Comparison of ENCODE assay signal across 1 cellular context in genomic region chr13:46172531-46172991, GRCh38.
TF ChIP-seq lines count a peak whose summit lies in the region.

No MANE protein-coding gene starts in this region.

TF ChIP-seq in HepG2, 621 proteins besides CTCF, POLR2A, EP300 and RAD21 (continued from another document):
- TF ChIP-seq ZFP36 (IDR thresholded peaks at IDR 0.05; ENCODE audit: borderline replicate concordance, low read depth, low read length, partially characterized antibody): no peak
- no peak for TF ChIP-seq SAFB2 (CRISPR knock-in tag; IDR thresholded peaks at IDR 0.05; ENCODE audit: borderline replicate concordance, low read depth)
- TF ChIP-seq CHD2 (IDR thresholded peaks at IDR 0.05; ENCODE audit: low read depth, low read length): no peak
- TF ChIP-seq ARHGAP35 (CRISPR knock-in tag; IDR thresholded peaks at IDR 0.05; ENCODE audit: borderline replicate concordance): no peak
- no peak for TF ChIP-seq SP2 (CRISPR knock-in tag; IDR thresholded peaks at IDR 0.05)
- TF ChIP-seq STAT6 (CRISPR knock-in tag; IDR thresholded peaks at IDR 0.05; ENCODE audit: borderline replicate concordance): no peak
- no peak for TF ChIP-seq ZNF597 (CRISPR knock-in tag; IDR thresholded peaks at IDR 0.05)
